Comparison of ENCODE assay signal across 8 cellular contexts in the genomic region with DNA sequence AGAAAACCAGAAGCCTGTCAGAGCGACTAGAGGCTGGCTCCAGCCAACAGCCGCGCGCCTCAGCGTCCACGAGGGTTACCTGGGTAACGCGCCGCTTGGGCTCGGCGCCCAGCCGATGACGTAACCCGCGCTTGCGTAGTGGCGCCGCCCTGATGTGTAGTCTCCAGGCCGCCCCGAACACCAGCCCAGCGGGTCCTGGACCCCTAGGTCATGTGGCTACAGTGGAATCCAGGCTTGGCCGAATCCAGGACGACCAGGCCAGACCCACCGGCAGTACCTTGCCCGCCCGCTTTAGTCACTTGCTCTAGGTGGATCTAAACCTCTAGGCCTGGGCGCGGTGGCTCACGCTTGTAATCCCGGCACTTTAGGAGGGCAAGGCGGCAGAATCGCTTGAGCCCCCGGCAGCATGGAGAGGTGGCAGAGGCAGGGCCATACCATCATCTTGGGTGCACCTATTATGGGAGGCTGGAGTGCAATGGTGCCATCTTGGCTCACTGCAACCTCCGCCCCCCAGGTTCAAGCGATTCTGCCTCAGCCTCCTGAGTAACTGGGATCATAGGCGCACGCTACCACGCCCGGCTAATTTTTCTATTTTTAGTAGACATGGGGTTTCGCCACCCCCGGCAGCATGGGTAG.
DNase-seq lines count a peak whose midpoint lies in the region; FAIRE-seq lines count a peak whose summit lies in the region.

No MANE protein-coding gene starts in this region.

- FAIRE-seq in endometrium (lab: Jason Lieb, UNC) = peak; percentile 60

- DNase-seq in activated effector memory CD4-positive, alpha-beta T cell treated with anti-CD3 and anti-CD28 coated beads, Interleukin-2, amount 50 U/mL, for 16 hours = peak; percentile 78
- DNase-seq in activated effector memory CD4-positive, alpha-beta T cell treated with Interleukin-2 at 50 U/mL for 16 hours = no peak
- peak; percentile 85 for DNase-seq in NCI-H2171 treated with DMSO at 0.1 percent for 48 hours (lab: John Stamatoyannopoulos, UW)
- DNase-seq in activated CD8-positive, alpha-beta memory T cell treated with anti-CD3 and anti-CD28 coated beads for 48 hours (ENCODE audit: low read depth in 2 of 3, low spot score in 2 of 3) = peak in 2 of 3 experiments; percentile 12 to 37
- peak; percentile 89 for DNase-seq in medulla oblongata (ENCODE audit: extremely low spot score)
- peak; percentile 44 to 47 for DNase-seq in stimulated activated CD8-positive, alpha-beta memory T cell treated with anti-CD3 and anti-CD28 coated beads, Interleukin-2, amount 100 ng/mL, for 48 hours (ENCODE audit: low read depth in 2 of 2)
- no peak for DNase-seq in NCI-H2081 (lab: John Stamatoyannopoulos, UW)

Comparison
In these comparisons a context has a peak if more than half of its experiments do, and no peak if none do; other contexts are left out.
1. DNase-seq: peak in activated effector memory CD4-positive, alpha-beta T cell treated with anti-CD3 and anti-CD28 coated beads, Interleukin-2, amount 50 U/mL, for 16 hours (single experiment), NCI-H2171 treated with DMSO at 0.1 percent for 48 hours (single experiment), activated CD8-positive, alpha-beta memory T cell treated with anti-CD3 and anti-CD28 coated beads for 48 hours (2 of 3), medulla oblongata (single experiment) and stimulated activated CD8-positive, alpha-beta memory T cell treated with anti-CD3 and anti-CD28 coated beads, Interleukin-2, amount 100 ng/mL, for 48 hours (2 of 2); none in activated effector memory CD4-positive, alpha-beta T cell treated with Interleukin-2 at 50 U/mL for 16 hours (single experiment) and NCI-H2081 (0 of 2).